In genomic region chr4:1574601-1575417, GRCh38 we compare ENCODE assay signal across 18 cellular contexts.
"Had no signal": no experiment of that assay in that cellular context is flagged by ENCODE, and none has a peak within 500 bp of the region (broad histone marks: within the 10 kb centered on the region; RNA-seq: fewer than 3 reads in every experiment).

No MANE protein-coding gene starts in this region.

- H3K36me3 Mint-ChIP-seq: activated naive CD8-positive, alpha-beta T cell treated with anti-CD3 and anti-CD28 coated beads for 36 hours had no signal

- H3K4me3 Mint-ChIP-seq: activated B cell treated with CpG ODN at 0.5 μM for 24 hours; activated CD4-positive, alpha-beta T cell treated with anti-CD3 and anti-CD28 coated beads, Interleukin-2, amount 10 ng/mL, durations not matched to agents 24 days and 14 days; activated CD8-positive, alpha-beta T cell treated with anti-CD3 and anti-CD28 coated beads, Interleukin-2, amount 10 ng/mL, durations not matched to agents 7 days and 5 days; activated naive CD8-positive, alpha-beta T cell treated with anti-CD3 and anti-CD28 coated beads for 36 hours; activated T-cell treated with anti-CD3 and anti-CD28 coated beads, Interleukin-2, amount 50 U/mL, for 72 hours; dendritic cell treated with granulocyte-macrophage colony-stimulating factor and Interleukin-4, amounts not matched to agents 40 ng/mL and 50 ng/mL, for 4 days; neural crest cell had no signal

- H3K27me3 ChIP-seq: pancreas, SJSA1 had no signal

- DNase-seq: activated B cell treated with CpG ODN at 0.5 μM for 24 hours; activated CD4-positive, alpha-beta T cell treated with anti-CD3 and anti-CD28 coated beads, Interleukin-2, amount 10 ng/mL, durations not matched to agents 24 days and 14 days; activated CD8-positive, alpha-beta memory T cell treated with anti-CD3 and anti-CD28 coated beads, Interleukin-2, amount 50 U/mL, for 48 hours; activated CD8-positive, alpha-beta T cell treated with anti-CD3 and anti-CD28 coated beads, Interleukin-2, amount 10 ng/mL, durations not matched to agents 7 days and 5 days; activated naive CD8-positive, alpha-beta T cell treated with anti-CD3 and anti-CD28 coated beads for 36 hours; activated T-cell treated with anti-CD3 and anti-CD28 coated beads, Interleukin-2, amount 50 U/mL, for 72 hours; cerebellar nuclear complex; erythroblast; islet precursor cell; stimulated activated CD4-positive, alpha-beta T cell treated with anti-CD3 and anti-CD28 coated beads, Interleukin-4, amount 100 ng/mL, for 4 hours; stimulated activated CD8-positive, alpha-beta memory T cell treated with anti-CD3 and anti-CD28 coated beads, Interleukin-4, amount 100 ng/mL, for 48 hours; stimulated activated naive CD8-positive, alpha-beta T cell treated with anti-CD3 and anti-CD28 coated beads, Interleukin-15, Interleukin-2, amounts not matched to agents 100 U/mL and 50 U/mL, for 24 hours; trophoblast cell had no signal

- H3K27me3 Mint-ChIP-seq: activated B cell treated with CpG ODN at 0.5 μM for 24 hours; activated CD4-positive, alpha-beta T cell treated with anti-CD3 and anti-CD28 coated beads, Interleukin-2, amount 10 ng/mL, durations not matched to agents 24 days and 14 days; activated naive CD8-positive, alpha-beta T cell treated with anti-CD3 and anti-CD28 coated beads for 36 hours had no signal

- H3K4me3 ChIP-seq: gastroesophageal sphincter, pancreas, SJSA1 had no signal

- H3K27ac ChIP-seq: gastroesophageal sphincter, pancreas, SJSA1 had no signal

- H3K36me3 ChIP-seq: gastroesophageal sphincter, pancreas, SJSA1 had no signal

- H3K4me1 Mint-ChIP-seq: activated CD4-positive, alpha-beta T cell treated with anti-CD3 and anti-CD28 coated beads, Interleukin-2, amount 10 ng/mL, durations not matched to agents 24 days and 14 days; activated naive CD8-positive, alpha-beta T cell treated with anti-CD3 and anti-CD28 coated beads for 36 hours had no signal

- H3K9me3 Mint-ChIP-seq: activated CD4-positive, alpha-beta T cell treated with anti-CD3 and anti-CD28 coated beads, Interleukin-2, amount 10 ng/mL, durations not matched to agents 24 days and 14 days; activated naive CD8-positive, alpha-beta T cell treated with anti-CD3 and anti-CD28 coated beads for 36 hours; activated T-cell treated with anti-CD3 and anti-CD28 coated beads, Interleukin-2, amount 50 U/mL, for 72 hours; neural crest cell had no signal

- ATAC-seq: activated CD8-positive, alpha-beta T cell treated with anti-CD3 and anti-CD28 coated beads, Interleukin-2, amount 10 ng/mL, durations not matched to agents 7 days and 5 days; activated T-cell treated with anti-CD3 and anti-CD28 coated beads, Interleukin-2, amount 50 U/mL, for 72 hours; gastroesophageal sphincter; pancreas; stimulated activated naive CD8-positive, alpha-beta T cell treated with anti-CD3 and anti-CD28 coated beads, Interleukin-15, Interleukin-2, amounts not matched to agents 100 U/mL and 50 U/mL, for 24 hours had no signal

- H3K27ac Mint-ChIP-seq: activated B cell treated with CpG ODN at 0.5 μM for 24 hours; activated CD4-positive, alpha-beta T cell treated with anti-CD3 and anti-CD28 coated beads, Interleukin-2, amount 10 ng/mL, durations not matched to agents 24 days and 14 days; activated CD8-positive, alpha-beta T cell treated with anti-CD3 and anti-CD28 coated beads, Interleukin-2, amount 10 ng/mL, durations not matched to agents 7 days and 5 days; activated naive CD8-positive, alpha-beta T cell treated with anti-CD3 and anti-CD28 coated beads for 36 hours; activated T-cell treated with anti-CD3 and anti-CD28 coated beads, Interleukin-2, amount 50 U/mL, for 72 hours; dendritic cell treated with granulocyte-macrophage colony-stimulating factor and Interleukin-4, amounts not matched to agents 40 ng/mL and 50 ng/mL, for 4 days had no signal

- H3K9me3 ChIP-seq: gastroesophageal sphincter, pancreas, SJSA1 had no signal
